ENCODE assay signal across 8 cellular contexts in the genomic region with DNA sequence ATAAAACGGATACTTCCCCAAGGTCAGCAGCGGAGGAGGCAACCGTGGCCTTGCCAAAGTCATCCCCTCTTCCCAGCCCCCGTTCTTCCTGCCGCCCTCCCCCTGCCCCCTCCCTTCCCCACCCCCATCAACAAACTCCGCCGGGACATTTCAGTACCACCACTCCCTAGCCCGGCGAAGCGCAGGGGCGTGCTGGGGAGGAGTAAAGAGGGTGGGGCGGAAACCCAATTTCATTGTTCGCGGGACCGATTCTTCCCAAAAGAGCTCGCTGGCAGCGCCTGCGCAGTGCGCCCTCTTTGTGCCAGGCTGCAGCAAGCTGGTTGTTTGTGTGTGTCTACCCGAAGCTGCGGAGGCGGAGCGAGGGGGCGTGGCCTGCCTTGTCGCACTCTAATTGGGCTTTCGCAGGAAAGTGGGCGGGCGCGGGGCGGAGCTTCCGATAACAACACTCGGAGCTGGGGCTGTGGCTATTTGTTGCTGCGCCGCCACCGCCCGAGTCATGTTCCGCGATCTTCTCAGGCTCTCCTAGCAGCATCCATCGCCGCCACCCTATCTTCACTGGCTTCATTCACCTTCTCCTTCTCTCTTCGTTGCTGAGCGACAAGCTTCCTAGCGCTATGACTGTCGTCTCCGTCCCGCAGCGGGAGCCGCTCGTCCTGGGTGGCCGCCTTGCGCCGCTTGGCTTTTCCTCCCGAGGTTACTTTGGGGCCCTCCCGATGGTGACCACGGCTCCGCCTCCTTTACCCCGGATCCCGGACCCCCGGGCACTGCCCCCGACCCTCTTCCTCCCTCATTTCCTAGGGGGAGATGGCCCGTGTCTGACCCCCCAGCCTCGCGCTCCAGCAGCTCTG. TPM values are rescaled to one million over a fixed set of nuclear protein-coding genes. Genes with fewer than 3 reads are reported as not detected.
DNase-seq lines count a peak whose midpoint lies in the region; ATAC-seq lines count a peak whose summit lies in the region.

PNRC1 (plus strand) TSS at position 471 of the 848 bp plus-strand sequence; CDS start at position 615, 144 bp downstream.

- no peaks in the 10 kb centered on the region for H3K9me3 Mint-ChIP-seq in effector memory CD8-positive, alpha-beta T cell
- no peaks in the 10 kb centered on the region for H3K9me3 Mint-ChIP-seq in memory B cell

- H3K4me1 Mint-ChIP-seq in effector memory CD8-positive, alpha-beta T cell (ENCODE audit: low read depth in 2 of 2) = peaks cover 26 to 29% of the 10 kb centered on the region in 2 donors
- peaks cover 19% of the 10 kb centered on the region for H3K4me1 Mint-ChIP-seq in memory B cell

- DNase-seq in COLO668 (lab: John Stamatoyannopoulos, UW; ENCODE audit: unreplicated experiment) = peak; percentile 97
- peak; percentile 97 for DNase-seq in HT1080 (ENCODE audit: low read depth)
- DNase-seq in NOMO-1 treated with DMSO at 0.1 percent for 48 hours (lab: John Stamatoyannopoulos, UW; ENCODE audit: unreplicated experiment) = peak; percentile 97
- DNase-seq in activated CD8-positive, alpha-beta memory T cell treated with anti-CD3 and anti-CD28 coated beads for 4 hours (ENCODE audit: low read depth in 2 of 2) = peak; percentile 100
- peak; percentile 100 for DNase-seq in effector memory CD8-positive, alpha-beta T cell
- DNase-seq in memory B cell (ENCODE audit: low spot score in 2 of 2) = peak; percentile 99 to 100
- peak; percentile 100 for DNase-seq in stimulated activated CD8-positive, alpha-beta memory T cell treated with anti-CD3 and anti-CD28 coated beads, Interleukin-12 subunit alpha, Interleukin-12 subunit beta, amount 100 ng/mL, for 24 hours (ENCODE audit: extremely low read depth)

- peak within 1 kb of the TSS; percentile 96 to 98 for H3K27ac Mint-ChIP-seq in effector memory CD8-positive, alpha-beta T cell
- peak within 1 kb of the TSS; percentile 96 for H3K27ac Mint-ChIP-seq in memory B cell

- no peaks in the 10 kb centered on the region for H3K27me3 Mint-ChIP-seq in effector memory CD8-positive, alpha-beta T cell
- H3K27me3 Mint-ChIP-seq in memory B cell = no peaks in the 10 kb centered on the region

- peak within 1 kb of the TSS; percentile 87 to 94 for H3K4me3 Mint-ChIP-seq in effector memory CD8-positive, alpha-beta T cell
- H3K4me3 Mint-ChIP-seq in memory B cell = peak within 1 kb of the TSS; percentile 94

- peak; percentile 61 for ATAC-seq in GM21360 (IDR thresholded peaks at IDR 0.05; ENCODE audit: unreplicated experiment)
- peak; percentile 66 for ATAC-seq in effector memory CD8-positive, alpha-beta T cell (replicated peaks)
- peak; percentile 74 for ATAC-seq in memory B cell (ENCODE audit: low read depth)

- H3K36me3 Mint-ChIP-seq in effector memory CD8-positive, alpha-beta T cell (ENCODE audit: insufficient read depth) = peaks cover 65% of the 10 kb centered on the region
- peaks cover 27% of the 10 kb centered on the region for H3K36me3 Mint-ChIP-seq in memory B cell

RNA-seq across cellular contexts. Expression of gene PNRC1, which starts in this region (rescaled TPM):
- total RNA-seq in HT1080 (2014; rRNA removed; shearing (Covaris generic)) = 7.7 and 10.8 TPM in 2 replicates
- polyA plus RNA-seq in HT1080 (2015; cell fraction: cytosol; rRNA removed) = 21.3 and 26.3 TPM in 2 replicates
- 26.6 and 28.2 TPM in 2 replicates for polyA plus RNA-seq in HT1080 (2015; cell fraction: nucleus; rRNA removed)

Comparison
In these comparisons a context has a peak if more than half of its experiments do, and no peak if none do; other contexts are left out.
1. Peak in every context shown above with its lines: DNase-seq and ATAC-seq.